In the genomic region with DNA sequence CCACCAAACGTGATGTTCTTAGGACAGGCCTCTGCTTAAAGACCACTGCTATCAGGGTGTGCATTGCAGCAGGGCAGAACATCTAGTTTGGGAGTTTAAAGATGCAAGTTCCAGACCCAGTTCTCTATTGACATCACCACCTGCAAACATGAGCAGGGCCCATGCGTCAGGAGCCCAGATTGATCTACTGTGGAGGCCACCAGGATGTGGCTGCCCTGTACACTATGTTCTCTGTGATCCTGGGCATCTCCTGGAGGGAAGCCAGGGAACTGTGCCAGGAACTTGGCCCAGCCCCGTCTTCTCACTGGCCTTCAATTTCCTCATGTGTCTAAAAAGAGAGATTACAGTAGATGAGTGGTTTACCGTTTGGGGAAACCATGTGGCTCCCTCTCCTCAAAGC, we compare ENCODE assay signal across 8 cellular contexts.
DNase-seq lines count a peak whose midpoint lies in the region; ATAC-seq and TF ChIP-seq lines count a peak whose summit lies in the region.
"Had no signal": no experiment of that assay in that cellular context is flagged by ENCODE, and none has a peak within 500 bp of the region (broad histone marks: within the 10 kb centered on the region; RNA-seq: fewer than 3 reads in every experiment).

No MANE protein-coding gene starts in this region.

- no CpG with 5 or more reads among the region's 4 CpGs for WGBS in mesendoderm (ENCODE audit: extremely low coverage, insufficient coverage, low lambda C conversion rate)

- no peak overlapping the region for H3K18ac ChIP-seq in mesendoderm (ENCODE audit: low read length)

- no peak overlapping the region for H3K4ac ChIP-seq in mesendoderm (ENCODE audit: low read depth, low read length)

- no peak overlapping the region for H3K4me2 ChIP-seq in mesendoderm (ENCODE audit: low read length)

- H3K36me3 ChIP-seq in right atrium auricular region, result no peaks in the 10 kb centered on the region
- H3K36me3 ChIP-seq in mesendoderm (ENCODE audit: control insufficient read depth, insufficient read depth, low read length), result no peaks in the 10 kb centered on the region

- no peak for ATAC-seq in activated T-helper 17 cell treated with anti-CD3 and anti-CD28 coated beads, Interleukin-2, amount 50 U/mL, for 72 hours (replicated peaks)
- no peak for ATAC-seq in HG02610 (IDR thresholded peaks at IDR 0.05; ENCODE audit: unreplicated experiment)

- no peak overlapping the region for H2AK5ac ChIP-seq in mesendoderm (ENCODE audit: low read length)

- in situ Hi-C loops in KBM-7 (cut with MboI; ENCODE audit: low pct_unique_long_range_greater_than_20kb, low sequenced_read_pairs), result no loop called here

- DNase-seq in KBM-7 (peak; percentile 60), right atrium auricular region (ENCODE audit: low spot score) (peak; percentile 84), substantia nigra (lab: John Stamatoyannopoulos, UW) (peak in 28 of 49 donors; percentile 3 to 89 (median 18)), GM03348 (ENCODE audit: low spot score) (no peak), mesendoderm (no peak)
- DNase-seq: activated CD4-positive, alpha-beta T cell treated with anti-CD3 and anti-CD28 coated beads, Interleukin-2, amount 50 U/mL, for 4 hours had no signal

- peak overlapping the region; percentile 78 to 93 for H3K27ac ChIP-seq in right atrium auricular region
- peak overlapping the region; percentile 19 for H3K27ac ChIP-seq in substantia nigra (ENCODE audit: low read depth, low read length, poor library complexity, severe bottlenecking)
- no peak overlapping the region for H3K27ac ChIP-seq in mesendoderm (ENCODE audit: low read depth, low read length)

- H3K4me3 ChIP-seq in right atrium auricular region (no peak overlapping the region), mesendoderm (ENCODE audit: low read length) (no peak overlapping the region)

- H3K9ac ChIP-seq in mesendoderm (ENCODE audit: low read length), result no peak overlapping the region

- no peaks in the 10 kb centered on the region for H3K9me3 ChIP-seq in right atrium auricular region

- H3K9me3 Mint-ChIP-seq in activated T-helper 17 cell treated with anti-CD3 and anti-CD28 coated beads, Interleukin-2, amount 50 U/mL, for 72 hours, result no peaks in the 10 kb centered on the region

- H3K27ac Mint-ChIP-seq in activated T-helper 17 cell treated with anti-CD3 and anti-CD28 coated beads, Interleukin-2, amount 50 U/mL, for 72 hours, result peak overlapping the region; percentile 26

- H3K4me1 ChIP-seq in right atrium auricular region (peaks cover 0 to 20% of the 10 kb centered on the region in 2 donors), mesendoderm (ENCODE audit: control insufficient read depth, low read depth, low read length) (no peaks in the 10 kb centered on the region)

- H3K79me1 ChIP-seq in mesendoderm (ENCODE audit: low read length), result no peaks in the 10 kb centered on the region

- peaks cover 6% of the 10 kb centered on the region for H3K4me1 Mint-ChIP-seq in activated T-helper 17 cell treated with anti-CD3 and anti-CD28 coated beads, Interleukin-2, amount 50 U/mL, for 72 hours

- no peak overlapping the region for H3K23ac ChIP-seq in mesendoderm (ENCODE audit: low read length)

- no peak overlapping the region for H2BK120ac ChIP-seq in mesendoderm (ENCODE audit: low read depth, low read length)

- no peak for TF ChIP-seq CTCF in right atrium auricular region (IDR thresholded peaks at IDR 0.05)

- H2BK5ac ChIP-seq in mesendoderm (ENCODE audit: low read length), result no peak overlapping the region

- H3K56ac ChIP-seq in mesendoderm (ENCODE audit: low read length), result no peak overlapping the region

- H3K36me3 Mint-ChIP-seq in activated T-helper 17 cell treated with anti-CD3 and anti-CD28 coated beads, Interleukin-2, amount 50 U/mL, for 72 hours (ENCODE audit: low read depth), result no peaks in the 10 kb centered on the region

- H4K8ac ChIP-seq in mesendoderm (ENCODE audit: low read depth, low read length), result no peak overlapping the region

- H3K27me3 Mint-ChIP-seq in activated T-helper 17 cell treated with anti-CD3 and anti-CD28 coated beads, Interleukin-2, amount 50 U/mL, for 72 hours, result no peaks in the 10 kb centered on the region

- no peak overlapping the region for H3K4me3 Mint-ChIP-seq in activated T-helper 17 cell treated with anti-CD3 and anti-CD28 coated beads, Interleukin-2, amount 50 U/mL, for 72 hours

- H4K5ac ChIP-seq in mesendoderm (ENCODE audit: low read length), result no peak overlapping the region

- H3K27me3 ChIP-seq in right atrium auricular region (no peaks in the 10 kb centered on the region), mesendoderm (ENCODE audit: insufficient read depth, low read length, poor library complexity) (no peaks in the 10 kb centered on the region)

- H2BK15ac ChIP-seq in mesendoderm (replicated peaks; ENCODE audit: low read depth), result no peak overlapping the region

- no peaks in the 10 kb centered on the region for H3K79me2 ChIP-seq in mesendoderm (ENCODE audit: control insufficient read depth, insufficient read depth, low read length)

Comparison
In these comparisons a context has a peak if more than half of its experiments do, and no peak if none do; other contexts are left out.
1. DNase-seq: peak in KBM-7 (single experiment), right atrium auricular region (single experiment) and substantia nigra (28 of 49); none in GM03348 (single experiment) and mesendoderm (single experiment).